ENCODE assay signal across 19 cellular contexts in the genomic region with DNA sequence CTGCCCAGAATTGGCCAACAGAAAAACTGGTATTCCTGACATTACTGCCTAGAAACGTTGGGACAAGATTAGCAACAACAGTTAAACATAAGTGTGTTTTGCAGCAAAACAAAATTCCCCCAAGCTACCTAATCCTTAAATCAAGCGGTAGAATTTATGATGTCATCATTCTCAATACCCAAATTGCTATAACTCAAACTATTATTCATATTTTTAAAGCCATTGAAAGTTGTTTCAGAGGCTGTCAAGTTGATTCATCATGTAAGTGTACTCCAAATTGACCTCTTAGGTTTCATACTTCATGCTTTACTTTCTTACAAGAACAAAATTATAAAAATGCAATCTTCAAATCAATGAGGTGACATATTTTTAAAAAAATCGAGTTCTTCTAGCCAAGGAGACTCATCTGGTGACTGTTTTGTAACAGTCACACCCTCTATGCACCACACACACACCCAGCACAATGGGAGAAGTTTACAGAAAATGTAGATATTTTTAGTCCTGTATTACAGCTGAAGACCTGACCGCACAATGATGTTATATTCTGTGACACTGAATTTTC.
"Had no signal": no experiment of that assay in that cellular context is flagged by ENCODE, and none has a peak within 500 bp of the region (broad histone marks: within the 10 kb centered on the region; RNA-seq: fewer than 3 reads in every experiment).

No MANE protein-coding gene starts in this region.

- FAIRE-seq: endometrium, keratinocyte, TTC549, urothelium cell line had no signal

- ATAC-seq: lower lobe of right lung, right cardiac atrium had no signal

- DNase-seq: activated CD4-positive, CD25-positive, alpha-beta regulatory T cell treated with anti-CD3 and anti-CD28 coated beads, Interleukin-2, amount 50 U/mL, for 72 hours; activated effector memory CD4-positive, alpha-beta T cell treated with anti-CD3 and anti-CD28 coated beads, Interleukin-2, amount 50 U/mL, for 16 hours; activated T-cell treated with anti-CD3 and anti-CD28 coated beads, Interleukin-2, amount 50 U/mL, for 48 hours; anterior cingulate cortex; foreskin fibroblast; lower lobe of right lung; mesendoderm; naive B cell; nucleus accumbens; right cardiac atrium; stimulated activated CD4-positive, alpha-beta T cell treated with anti-CD3 and anti-CD28 coated beads, Interleukin-12 subunit alpha, Interleukin-12 subunit beta, amount 100 ng/mL, for 4 hours; stimulated activated CD4-positive, alpha-beta T cell treated with anti-CD3 and anti-CD28 coated beads, Interleukin-4, amount 100 ng/mL, for 4 hours; stomach; transverse colon; WERI-Rb-1 had no signal
